20 cellular contexts compared by ENCODE assay signal in genomic region chr1:167425482-167425881, GRCh38.
A peak's percentile ranks its signal among the peaks of the same experiment; 100 is the strongest.
DNase-seq lines count a peak whose midpoint lies in the region; FAIRE-seq and TF ChIP-seq lines count a peak whose summit lies in the region.
"Had no signal": no experiment of that assay in that cellular context is flagged by ENCODE, and none has a peak within 500 bp of the region (broad histone marks: within the 10 kb centered on the region; RNA-seq: fewer than 3 reads in every experiment).

No MANE protein-coding gene starts in this region.

- H2BK15ac ChIP-seq in neuronal stem cell (ENCODE audit: low read length), result no peak overlapping the region

- no peak overlapping the region for H3K4ac ChIP-seq in neuronal stem cell (ENCODE audit: low read length)

- intact Hi-C loops in prostate gland (cut with DNase I), result no loop called here

- H3K9me3 ChIP-seq in Karpas-422 (ENCODE audit: low read length) (no peaks in the 10 kb centered on the region), neuronal stem cell (replicated peaks in 1 of 2; ENCODE audit: control insufficient read depth in 2 of 2, insufficient read depth in 1 of 2, low read depth in 1 of 2, low read length in 2 of 2) (no peaks in the 10 kb centered on the region), prostate gland (no peaks in the 10 kb centered on the region)
- H3K9me3 ChIP-seq: HAP-1, Peyer's patch had no signal

- FAIRE-seq in GM12892 (lab: Jason Lieb, UNC), result no peak
- FAIRE-seq: A204.1, HepG2 had no signal

- H3K4me1 ChIP-seq in Karpas-422 (ENCODE audit: low read length) (peaks cover 64% of the 10 kb centered on the region), neuronal stem cell (ENCODE audit: control insufficient read depth in 2 of 2, insufficient read depth in 1 of 2, low read depth in 1 of 2, low read length in 2 of 2) (peaks cover 16 to 18% of the 10 kb centered on the region in 2 donors), prostate gland (replicated peaks) (no peaks in the 10 kb centered on the region)
- H3K4me1 ChIP-seq: Peyer's patch had no signal

- H3K36me3 ChIP-seq in Karpas-422 (ENCODE audit: insufficient read depth, low read length) (peaks cover 5% of the 10 kb centered on the region; the same call in 1 of the 2 replicates), neuronal stem cell (replicated peaks in 1 of 2; ENCODE audit: control insufficient read depth in 2 of 2, insufficient read depth in 2 of 2, low read length in 2 of 2) (peaks cover 2 to 13% of the 10 kb centered on the region in 2 donors), prostate gland (no peaks in the 10 kb centered on the region)
- H3K36me3 ChIP-seq: HAP-1, Peyer's patch had no signal

- H3K79me2 ChIP-seq in Karpas-422 (ENCODE audit: low read length), result no peaks in the 10 kb centered on the region

- CTCF ChIA-PET in activated naive CD4-positive, alpha-beta T cell treated with anti-CD3 and anti-CD28 coated beads, Interleukin-2, amount 10 ng/mL, durations not matched to agents 7 days and 5 days (lab: Charles Lee), result interaction anchor here (1.2 kb wide), 2 partner anchors 8 to 16 kb away, joined by 3 read pairs; no protein-coding TSS in a partner anchor

- H3K79me1 ChIP-seq in neuronal stem cell (ENCODE audit: low read depth, low read length), result no peaks in the 10 kb centered on the region

- H3K27me3 Mint-ChIP-seq in activated naive CD4-positive, alpha-beta T cell treated with anti-CD3 and anti-CD28 coated beads, Interleukin-2, amount 50 U/mL, for 24 hours, result no peaks in the 10 kb centered on the region
- H3K27me3 Mint-ChIP-seq in activated naive CD4-positive, alpha-beta T cell treated with anti-CD3 and anti-CD28 coated beads, Interleukin-2, amount 10 ng/mL, durations not matched to agents 7 days and 5 days, result no peaks in the 10 kb centered on the region

- H3K4me2 ChIP-seq in Karpas-422 (ENCODE audit: low read depth, low read length, poor library complexity, severe bottlenecking) (no peak overlapping the region), neuronal stem cell (ENCODE audit: insufficient read depth, low read length, poor library complexity, severe bottlenecking) (no peak overlapping the region)

- TF ChIP-seq CTCF in prostate gland (IDR thresholded peaks at IDR 0.05), result no peak

- H3K4me3 ChIP-seq in Karpas-422 (ENCODE audit: low read length) (no peak overlapping the region), neuronal stem cell (ENCODE audit: low read length in 2 of 2) (no peak overlapping the region), prostate gland (no peak overlapping the region)
- H3K4me3 ChIP-seq: HAP-1, Peyer's patch had no signal

- H3K36me3 Mint-ChIP-seq in activated naive CD4-positive, alpha-beta T cell treated with anti-CD3 and anti-CD28 coated beads, Interleukin-2, amount 50 U/mL, for 24 hours, result no peaks in the 10 kb centered on the region
- H3K36me3 Mint-ChIP-seq in activated naive CD4-positive, alpha-beta T cell treated with anti-CD3 and anti-CD28 coated beads, Interleukin-2, amount 10 ng/mL, durations not matched to agents 7 days and 5 days, result peaks cover 17% of the 10 kb centered on the region

- no peak overlapping the region for H2AK5ac ChIP-seq in neuronal stem cell (ENCODE audit: low read depth, low read length)

- TF ChIP-seq POLR2A in GM12892 (IDR thresholded peaks at IDR 0.05; ENCODE audit: low read depth, low read length) (no peak), prostate gland (IDR thresholded peaks at IDR 0.05) (no peak)

- H3K9me3 Mint-ChIP-seq in activated naive CD4-positive, alpha-beta T cell treated with anti-CD3 and anti-CD28 coated beads, Interleukin-2, amount 50 U/mL, for 24 hours, result no peaks in the 10 kb centered on the region
- no peaks in the 10 kb centered on the region for H3K9me3 Mint-ChIP-seq in activated naive CD4-positive, alpha-beta T cell treated with anti-CD3 and anti-CD28 coated beads, Interleukin-2, amount 10 ng/mL, durations not matched to agents 7 days and 5 days
- H3K9me3 Mint-ChIP-seq: CD14-positive monocyte had no signal

- H3K14ac ChIP-seq in neuronal stem cell (ENCODE audit: low read length), result no peak overlapping the region

- H2BK12ac ChIP-seq in neuronal stem cell (ENCODE audit: low read length), result no peak overlapping the region

- no peak overlapping the region for H2BK120ac ChIP-seq in neuronal stem cell (ENCODE audit: low read depth, low read length)

- no peaks in the 10 kb centered on the region for H4K20me1 ChIP-seq in Karpas-422 (ENCODE audit: insufficient read depth, low read depth, low read length)

- no peak overlapping the region for H3K4me3 Mint-ChIP-seq in activated naive CD4-positive, alpha-beta T cell treated with anti-CD3 and anti-CD28 coated beads, Interleukin-2, amount 50 U/mL, for 24 hours
- no peak overlapping the region for H3K4me3 Mint-ChIP-seq in activated naive CD4-positive, alpha-beta T cell treated with anti-CD3 and anti-CD28 coated beads, Interleukin-2, amount 10 ng/mL, durations not matched to agents 7 days and 5 days
- H3K4me3 Mint-ChIP-seq: CD14-positive monocyte had no signal

- H3K23ac ChIP-seq in neuronal stem cell (ENCODE audit: low read depth, low read length, poor library complexity), result no peak overlapping the region

- peak overlapping the region; percentile 51 for H3K27ac Mint-ChIP-seq in activated naive CD4-positive, alpha-beta T cell treated with anti-CD3 and anti-CD28 coated beads, Interleukin-2, amount 50 U/mL, for 24 hours
- no peak overlapping the region for H3K27ac Mint-ChIP-seq in activated naive CD4-positive, alpha-beta T cell treated with anti-CD3 and anti-CD28 coated beads, Interleukin-2, amount 10 ng/mL, durations not matched to agents 7 days and 5 days

- DNase-seq in activated naive CD4-positive, alpha-beta T cell treated with anti-CD3 and anti-CD28 coated beads, Interleukin-2, amount 10 ng/mL, durations not matched to agents 7 days and 5 days, result no peak
- DNase-seq in Karpas-422 (no peak), iPS-NIHi11 (ENCODE audit: low spot score) (peak; percentile 38), neuronal stem cell (ENCODE audit: low spot score) (no peak), NCI-H2196 (lab: John Stamatoyannopoulos, UW; ENCODE audit: unreplicated experiment) (no peak), GM12892 (ENCODE audit: insufficient read length) (no peak), prostate gland (ENCODE audit: low spot score) (no peak)
- DNase-seq: MM.1S, NCI-H1105 treated with DMSO at 0.1 percent for 48 hours, NCI-H187 treated with DMSO at 0.1 percent for 48 hours, NCI-H2171 treated with DMSO at 0.1 percent for 48 hours, NCI-H510A, NCI-H82, Peyer's patch, Right ventricle myocardium superior had no signal

- H2AFZ ChIP-seq in Karpas-422 (ENCODE audit: low read length), result no peak overlapping the region
- H2AFZ ChIP-seq in neuronal stem cell (ENCODE audit: low read length), result no peak overlapping the region

- no peaks in the 10 kb centered on the region for H3K9me2 ChIP-seq in Karpas-422 (replicated peaks; ENCODE audit: insufficient read depth, low read length)

- H4K91ac ChIP-seq in neuronal stem cell (ENCODE audit: low read depth, low read length, poor library complexity), result no peak overlapping the region

- H4K8ac ChIP-seq in neuronal stem cell (ENCODE audit: low read depth, low read length), result no peak overlapping the region

- no peaks in the 10 kb centered on the region for H3K27me3 ChIP-seq in Karpas-422 (ENCODE audit: low read length)
- H3K27me3 ChIP-seq in neuronal stem cell (ENCODE audit: control insufficient read depth in 3 of 3, insufficient read depth in 3 of 3, low read depth in 1 of 3, low read length in 3 of 3), result no peaks in the 10 kb centered on the region
- no peaks in the 10 kb centered on the region for H3K27me3 ChIP-seq in prostate gland (replicated peaks; ENCODE audit: insufficient read depth)
- H3K27me3 ChIP-seq: Peyer's patch had no signal

- H3K27ac ChIP-seq in Karpas-422 (ENCODE audit: low read length) (peak overlapping the region; percentile 99), neuronal stem cell (replicated peaks; ENCODE audit: low read length) (no peak overlapping the region), prostate gland (no peak overlapping the region)
- H3K27ac ChIP-seq: Peyer's patch had no signal

- H2BK5ac ChIP-seq in neuronal stem cell (ENCODE audit: low read length), result no peak overlapping the region

- H3K4me1 Mint-ChIP-seq in activated naive CD4-positive, alpha-beta T cell treated with anti-CD3 and anti-CD28 coated beads, Interleukin-2, amount 50 U/mL, for 24 hours, result peaks cover 43% of the 10 kb centered on the region
- peaks cover 26% of the 10 kb centered on the region for H3K4me1 Mint-ChIP-seq in activated naive CD4-positive, alpha-beta T cell treated with anti-CD3 and anti-CD28 coated beads, Interleukin-2, amount 10 ng/mL, durations not matched to agents 7 days and 5 days

- WGBS in neuronal stem cell (ENCODE audit: extremely low coverage in 2 of 2, insufficient read length in 2 of 2, insufficient replicate concordance in 1 of 2), 2 donors, result no CpG with 5 or more reads among the region's 7 CpGs
- 89% methylated on average over 7 of the region's 7 CpGs for WGBS in prostate gland

- H3K9ac ChIP-seq in Karpas-422 (ENCODE audit: low read length) (no peak overlapping the region), neuronal stem cell (ENCODE audit: low read depth, low read length, poor library complexity) (no peak overlapping the region)

- H3K18ac ChIP-seq in neuronal stem cell (ENCODE audit: low read length), result peak overlapping the region; percentile 74
